In genomic region chr16:104828-105374, GRCh38 we compare ENCODE assay signal across 1 cellular context.
TF ChIP-seq lines count a peak whose summit lies in the region.

No MANE protein-coding gene starts in this region.

TF ChIP-seq in GM12878, 131 proteins besides CTCF, POLR2A, EP300 and RAD21:
- TF ChIP-seq SMAD1 (IDR thresholded peaks at IDR 0.05; ENCODE audit: low read depth, partially characterized antibody) (no peak), NFXL1 (IDR thresholded peaks at IDR 0.05; ENCODE audit: borderline replicate concordance) (no peak), TCF3 (IDR thresholded peaks at IDR 0.05; ENCODE audit: borderline replicate concordance, insufficient read depth, low read depth, low read length) (no peak), EGR1 (IDR thresholded peaks at IDR 0.05; ENCODE audit: borderline replicate concordance in 1 of 2, low read depth in 2 of 2, low read length in 2 of 2) (no peak), ZBTB40 (IDR thresholded peaks at IDR 0.05; ENCODE audit: borderline replicate concordance) (no peak), SP1 (IDR thresholded peaks at IDR 0.05; ENCODE audit: low read depth, low read length) (no peak), MLLT1 (IDR thresholded peaks at IDR 0.05) (no peak), ZNF274 (IDR thresholded peaks at IDR 0.05; ENCODE audit: insufficient read depth, insufficient read length) (no peak), BCL3 (IDR thresholded peaks at IDR 0.05; ENCODE audit: borderline replicate concordance, insufficient read depth, low read depth, low read length, poor library complexity, severe bottlenecking) (no peak), ZNF207 (IDR thresholded peaks at IDR 0.05; ENCODE audit: borderline replicate concordance) (no peak), DPF2 (IDR thresholded peaks at IDR 0.05) (no peak), EED (IDR thresholded peaks at IDR 0.05; ENCODE audit: low read depth) (no peak), ATF3 (IDR thresholded peaks at IDR 0.05; ENCODE audit: borderline replicate concordance, extremely low read depth, low read depth, low read length) (no peak), NBN (IDR thresholded peaks at IDR 0.05) (no peak), ASH2L (IDR thresholded peaks at IDR 0.05; ENCODE audit: borderline replicate concordance, low read depth) (no peak), NFIC (IDR thresholded peaks at IDR 0.05; ENCODE audit: low read depth, low read length) (no peak), POU2F2 (IDR thresholded peaks at IDR 0.05; ENCODE audit: borderline replicate concordance, low read depth, low read length) (no peak), CHD4 (IDR thresholded peaks at IDR 0.05) (no peak)
TF ChIP-seq in GM12878: peak in this region for 0.
